1 cellular context compared by ENCODE assay signal in genomic region chr9:121107041-121107440, GRCh38.
TF ChIP-seq lines count a peak whose summit lies in the region.

No MANE protein-coding gene starts in this region.

TF ChIP-seq in GM23338, 12 proteins besides CTCF, POLR2A, EP300 and RAD21:
- TF ChIP-seq REST (IDR thresholded peaks at IDR 0.05; ENCODE audit: unreplicated experiment) (no peak), CREB1 (CRISPR knock-in tag; IDR thresholded peaks at IDR 0.05; ENCODE audit: low read depth) (no peak), ZNF114 (CRISPR knock-in tag; IDR thresholded peaks at IDR 0.05) (no peak), POLR2AphosphoS5 (IDR thresholded peaks at IDR 0.05; ENCODE audit: low read depth) (no peak), ETS1 (IDR thresholded peaks at IDR 0.05) (no peak), EZH2 (IDR thresholded peaks at IDR 0.05; ENCODE audit: low read depth, unreplicated experiment) (no peak), ZNF462 (CRISPR knock-in tag; IDR thresholded peaks at IDR 0.05) (no peak), JUNB (IDR thresholded peaks at IDR 0.05; ENCODE audit: unreplicated experiment) (no peak)
